In genomic region chr1:169109561-169110134, GRCh38 we compare ENCODE assay signal across 8 cellular contexts. TPM values are rescaled to one million over a fixed set of nuclear protein-coding genes. Genes with fewer than 3 reads are reported as not detected.
A peak's percentile ranks its signal among the peaks of the same experiment; 100 is the strongest.
DNase-seq lines count a peak whose midpoint lies in the region; ATAC-seq and TF ChIP-seq lines count a peak whose summit lies in the region.

No MANE protein-coding gene starts in this region.

- H3K27me3 ChIP-seq in NT2/D1 (ENCODE audit: insufficient read depth, insufficient read length) (peaks cover 13% of the 10 kb centered on the region), lung (ENCODE audit: control insufficient read depth, insufficient read depth) (no peaks in the 10 kb centered on the region), transverse colon (no peaks in the 10 kb centered on the region)

- peak overlapping the region; percentile 3 for H3K4me3 Mint-ChIP-seq in activated CD4-positive, alpha-beta T cell treated with anti-CD3 and anti-CD28 coated beads for 36 hours

- intact Hi-C loops in activated CD4-positive, alpha-beta T cell treated with anti-CD3 and anti-CD28 coated beads for 36 hours (cut with DNase I, micrococcal nuclease): loop anchor here (5.0 kb wide), 4 partner anchors 62 to 378 kb away; partner anchors contain the start of genes BLZF1 (in 1 of the 2), NME7 (in 1 of the 2) and SLC19A2 (in 1 of the 2)
- intact Hi-C loops in transverse colon (cut with DNase I; ENCODE audit: low total_unique reads): loop anchor here (5.0 kb wide), 1 partner anchor 492 kb away; no protein-coding TSS in a partner anchor

- peaks cover 8% of the 10 kb centered on the region for H3K36me3 Mint-ChIP-seq in activated CD4-positive, alpha-beta T cell treated with anti-CD3 and anti-CD28 coated beads for 36 hours (ENCODE audit: low read depth)

- no peak for DNase-seq in activated CD4-positive, alpha-beta T cell treated with anti-CD3 and anti-CD28 coated beads for 36 hours
- no peak for DNase-seq in activated CD4-positive, alpha-beta T cell treated with anti-CD3 and anti-CD28 coated beads for 1 hour
- DNase-seq in NT2/D1 (ENCODE audit: low read depth, low spot score) (no peak), coronary artery (ENCODE audit: low spot score) (peak; percentile 74), lung (ENCODE audit: low spot score) (peak; percentile 85), transverse colon (peak; percentile 84)

- no peak for ATAC-seq in activated CD4-positive, alpha-beta T cell treated with anti-CD3 and anti-CD28 coated beads for 36 hours
- ATAC-seq in lung (ENCODE audit: insufficient read depth, low FRiP score) (peak; percentile 3), GM18861 (IDR thresholded peaks at IDR 0.05; ENCODE audit: unreplicated experiment) (no peak), GM21737 (IDR thresholded peaks at IDR 0.05; ENCODE audit: unreplicated experiment) (no peak)

- H3K27me3 Mint-ChIP-seq in activated CD4-positive, alpha-beta T cell treated with anti-CD3 and anti-CD28 coated beads for 36 hours: peaks cover 17% of the 10 kb centered on the region

- no peak for TF ChIP-seq EP300 in transverse colon (IDR thresholded peaks at IDR 0.05; ENCODE audit: low read depth)

- H3K9me3 Mint-ChIP-seq in activated CD4-positive, alpha-beta T cell treated with anti-CD3 and anti-CD28 coated beads for 36 hours (ENCODE audit: low read depth): no peaks in the 10 kb centered on the region

- H3K4me3 ChIP-seq in NT2/D1 (ENCODE audit: insufficient read length, low read depth) (no peak overlapping the region), coronary artery (peak overlapping the region; percentile 85), lung (no peak overlapping the region), transverse colon (peak overlapping the region; percentile 7 to 92 (median 87))

- in situ Hi-C loops in transverse colon (cut with MboI; ENCODE audit: low pct_ligation_motif_present in 1 of 4, low pct_unique_long_range_greater_than_20kb in 1 of 4, low sequenced_read_pairs in 3 of 4): loop anchor here in 2 of 4 donors (25.0 kb wide), 3 partner anchors 228 to 647 kb away; no protein-coding TSS in a partner anchor

- peak overlapping the region; percentile 9 for H3K9ac ChIP-seq in NT2/D1 (ENCODE audit: insufficient read length, low read depth)

- CTCF ChIA-PET in activated CD4-positive, alpha-beta T cell treated with anti-CD3 and anti-CD28 coated beads for 36 hours (lab: Charles Lee): interaction anchor here (1.3 kb wide), 1 partner anchor 240 kb away, joined by 6 read pairs; no protein-coding TSS in a partner anchor

- POLR2A ChIA-PET in activated CD4-positive, alpha-beta T cell treated with anti-CD3 and anti-CD28 coated beads for 36 hours (lab: Charles Lee): no interaction called here

- peak; percentile 68 for TF ChIP-seq POLR2A in transverse colon (IDR thresholded peaks at IDR 0.05)

- H3K4me1 Mint-ChIP-seq in activated CD4-positive, alpha-beta T cell treated with anti-CD3 and anti-CD28 coated beads for 36 hours: peaks cover 42% of the 10 kb centered on the region

- peaks cover 4% of the 10 kb centered on the region; the same call in 1 of the 2 replicates for H3K9me3 ChIP-seq in NT2/D1 (ENCODE audit: insufficient read depth, low read length)
- H3K9me3 ChIP-seq in lung (ENCODE audit: control insufficient read depth in 2 of 2, insufficient read depth in 1 of 2, low read length in 1 of 2): no peaks in the 10 kb centered on the region
- H3K9me3 ChIP-seq in transverse colon: no peaks in the 10 kb centered on the region

- 20 to 33% methylated on average over 8 of the region's 8 CpGs for WGBS in lung, 2 donors
- 20 to 31% methylated on average over 8 of the region's 8 CpGs for WGBS in transverse colon (ENCODE audit: low coverage in 1 of 2), 2 donors

- TF ChIP-seq CTCF in coronary artery (IDR thresholded peaks at IDR 0.05): no peak
- TF ChIP-seq CTCF in lung (IDR thresholded peaks at IDR 0.05; ENCODE audit: control extremely low read depth, extremely low read depth): no peak
- no peak for TF ChIP-seq CTCF in transverse colon (IDR thresholded peaks at IDR 0.05)

- H3K4me1 ChIP-seq in NT2/D1 (ENCODE audit: insufficient read depth, insufficient read length) (peaks cover 7% of the 10 kb centered on the region), lung (ENCODE audit: control insufficient read depth in 2 of 2, insufficient read depth in 2 of 2, low read length in 2 of 2) (peaks cover 4 to 11% of the 10 kb centered on the region in 2 donors), transverse colon (peaks cover 23 to 67% (median 47%) of the 10 kb centered on the region in 4 donors)

- no peak overlapping the region for H3K27ac Mint-ChIP-seq in activated CD4-positive, alpha-beta T cell treated with anti-CD3 and anti-CD28 coated beads for 36 hours

- H3K36me3 ChIP-seq in NT2/D1 (ENCODE audit: insufficient read depth, insufficient read length, low read length) (peaks cover 29% of the 10 kb centered on the region), lung (ENCODE audit: control insufficient read depth in 2 of 2, insufficient read depth in 2 of 2, low read length in 2 of 2) (peaks cover 0 to 3% of the 10 kb centered on the region in 2 donors), transverse colon (peaks cover 0 to 6% (median 2%) of the 10 kb centered on the region in 4 donors)

- H3K27ac ChIP-seq in coronary artery (peak overlapping the region; percentile 80 to 81), lung (ENCODE audit: low read depth in 1 of 2, low read length in 1 of 2) (peak overlapping the region; percentile 86 to 96), transverse colon (peak overlapping the region; percentile 94 to 98 (median 96))

RNA-seq across cellular contexts. Expression of gene ATP1B1, which starts 3.2 kb away (rescaled TPM):
- 1 to 10 TPM; 2.9 to 3.3 TPM for total RNA-seq in activated CD4-positive, alpha-beta T cell treated with anti-CD3 and anti-CD28 coated beads for 36 hours
- total RNA-seq in lung: 100 to 1,000 TPM; 220 to 226 TPM
- 100 to 1,000 TPM; 105 to 114 TPM for polyA plus RNA-seq in lung
- 100 to 1,000 TPM in 3 of 4 donors, 10 to 100 TPM in 1; 82.8 to 493 (median 375) TPM for total RNA-seq in transverse colon

Comparison
In these comparisons a context has a peak if more than half of its experiments do, and no peak if none do; other contexts are left out.
1. DNase-seq: peak in coronary artery (single experiment), lung (single experiment) and transverse colon (single experiment); none in activated CD4-positive, alpha-beta T cell treated with anti-CD3 and anti-CD28 coated beads for 36 hours (single experiment), activated CD4-positive, alpha-beta T cell treated with anti-CD3 and anti-CD28 coated beads for 1 hour (single experiment) and NT2/D1 (single experiment).
2. H3K4me3 ChIP-seq: peak in coronary artery (single experiment) and transverse colon (4 of 4); none in NT2/D1 (single experiment) and lung (single experiment).
3. RNA of gene ATP1B1, which starts 3.2 kb away (total RNA-seq): 82.8 to 493 TPM in transverse colon and 220 to 226 TPM in lung; 2.9 to 3.3 TPM in activated CD4-positive, alpha-beta T cell treated with anti-CD3 and anti-CD28 coated beads for 36 hours; every median in the first group is over 10 times any median in the second.
4. Peak in every context shown above with its lines, with median percentiles within 50 percentile points of each other: H3K27ac ChIP-seq.